Comparison of ENCODE assay signal across 18 cellular contexts in genomic region chr11:199782-200181, GRCh38. TPM values are rescaled to one million over a fixed set of nuclear protein-coding genes. Genes with fewer than 3 reads are reported as not detected.
A peak's percentile ranks its signal among the peaks of the same experiment; 100 is the strongest.
DNase-seq lines count a peak whose midpoint lies in the region; ATAC-seq, FAIRE-seq and TF ChIP-seq lines count a peak whose summit lies in the region.
"Had no signal": no experiment of that assay in that cellular context is flagged by ENCODE, and none has a peak within 500 bp of the region (broad histone marks: within the 10 kb centered on the region; RNA-seq: fewer than 3 reads in every experiment).

No MANE protein-coding gene starts in this region.

- no peaks in the 10 kb centered on the region for H3K4me1 ChIP-seq in GM12878 (ENCODE audit: control insufficient read depth, insufficient read depth, low read length)
- H3K4me1 ChIP-seq: right lobe of liver had no signal

- TF ChIP-seq POLR2A in GM18505 (IDR thresholded peaks at IDR 0.05; ENCODE audit: borderline replicate concordance, extremely low read depth, insufficient read depth, insufficient read length) (peak; percentile 34), GM12878 (IDR thresholded peaks at IDR 0.05; ENCODE audit: low read depth, low read length) (peak; percentile 15; the same call in 1 of the 2 replicates)

- H3K9me3 ChIP-seq in GM12878 (replicated peaks; ENCODE audit: control insufficient read depth, insufficient read depth, low read length): no peaks in the 10 kb centered on the region
- H3K9me3 ChIP-seq: ascending aorta, right lobe of liver had no signal

- no peak for FAIRE-seq in GM12878 (lab: Jason Lieb, UNC)
- FAIRE-seq: TTC549 had no signal

- no peak overlapping the region for H3K4me3 Mint-ChIP-seq in T-helper 2 cell treated with Interferon-gamma antibody and Interleukin-4, amounts not matched to agents 5 μg/mL and 100 μg/mL, for 36 hours
- H3K4me3 Mint-ChIP-seq: activated T-cell treated with anti-CD3 and anti-CD28 coated beads, Interleukin-2, amount 50 U/mL, for 4 hours; CD8-positive, alpha-beta T cell had no signal

- no peak overlapping the region for H2AFZ ChIP-seq in GM12878 (ENCODE audit: control insufficient read depth, low read depth, low read length)

- H3K27ac ChIP-seq in GM12878 (ENCODE audit: control insufficient read depth, insufficient read depth): no peak overlapping the region
- H3K27ac ChIP-seq: ascending aorta, right lobe of liver had no signal

- no peaks in the 10 kb centered on the region for H3K9me3 Mint-ChIP-seq in T-helper 2 cell treated with Interferon-gamma antibody and Interleukin-4, amounts not matched to agents 5 μg/mL and 100 μg/mL, for 36 hours
- H3K9me3 Mint-ChIP-seq: activated T-cell treated with anti-CD3 and anti-CD28 coated beads, Interleukin-2, amount 50 U/mL, for 4 hours; CD8-positive, alpha-beta T cell had no signal

- CTCF ChIA-PET in GM12878 (lab: Yijun Ruan, JAX): interaction anchor here (0.5 kb wide), 1 partner anchor 43 kb away, joined by 3 read pairs; no protein-coding TSS in a partner anchor

- no peak overlapping the region for H3K27ac Mint-ChIP-seq in T-helper 2 cell treated with Interferon-gamma antibody and Interleukin-4, amounts not matched to agents 5 μg/mL and 100 μg/mL, for 36 hours
- H3K27ac Mint-ChIP-seq: CD8-positive, alpha-beta T cell had no signal

- peaks cover 6% of the 10 kb centered on the region; the same call in 1 of the 2 replicates for H4K20me1 ChIP-seq in GM12878 (ENCODE audit: control insufficient read depth, insufficient read depth)

- no peaks in the 10 kb centered on the region for H3K27me3 Mint-ChIP-seq in T-helper 2 cell treated with Interferon-gamma antibody and Interleukin-4, amounts not matched to agents 5 μg/mL and 100 μg/mL, for 36 hours (ENCODE audit: low read depth)

- H3K4me2 ChIP-seq in GM12878 (ENCODE audit: control insufficient read depth, insufficient read depth): no peak overlapping the region

- H3K4me1 Mint-ChIP-seq in T-helper 2 cell treated with Interferon-gamma antibody and Interleukin-4, amounts not matched to agents 5 μg/mL and 100 μg/mL, for 36 hours (ENCODE audit: low read depth): peaks cover 24% of the 10 kb centered on the region

- intact Hi-C loops in GM12878 (cut with micrococcal nuclease; ENCODE audit: unreplicated experiment): loop anchor here (10.0 kb wide), 1 partner anchor 245 kb away; the partner anchor contains the start of gene ANO9

- peaks cover 14% of the 10 kb centered on the region for H3K36me3 Mint-ChIP-seq in T-helper 2 cell treated with Interferon-gamma antibody and Interleukin-4, amounts not matched to agents 5 μg/mL and 100 μg/mL, for 36 hours (ENCODE audit: low read depth)

- no peak for TF ChIP-seq EP300 in GM12878 (IDR thresholded peaks at IDR 0.05; ENCODE audit: borderline replicate concordance in 1 of 2, control insufficient read depth in 1 of 2, low read depth in 2 of 2, low read length in 2 of 2)

- H3K79me2 ChIP-seq in GM12878 (ENCODE audit: control insufficient read depth, insufficient read depth, low read length): peaks cover 2% of the 10 kb centered on the region; the same call in 1 of the 2 replicates

- 65% methylated on average over 8 of the region's 8 CpGs for WGBS in GM12878 (ENCODE audit: insufficient coverage, insufficient replicate concordance, low lambda C conversion rate, missing lambda C conversion rate)

- H3K27me3 ChIP-seq in GM12878 (replicated peaks in 1 of 2; ENCODE audit: control insufficient read depth in 2 of 2, insufficient read depth in 2 of 2, low read length in 1 of 2): no peaks in the 10 kb centered on the region
- H3K27me3 ChIP-seq: ascending aorta, right lobe of liver had no signal

- POLR2A ChIA-PET in GM12878 (lab: Charles Lee): no interaction called here

- no peak overlapping the region for H3K9ac ChIP-seq in GM12878 (ENCODE audit: control insufficient read depth, insufficient read depth, low read length)

- RAD21 ChIA-PET in GM12878 (lab: Charles Lee; ENCODE audit: unreplicated experiment): no interaction called here

- SMC1A ChIA-PET in GM12878 (lab: Charles Lee; ENCODE audit: uncharacterized antibody, unreplicated experiment): no interaction called here

- no peak overlapping the region for H3K4me3 ChIP-seq in GM12878
- H3K4me3 ChIP-seq: ascending aorta, right lobe of liver had no signal

- in situ Hi-C loops in GM12878 (cut with MboI): loop anchor here (10.0 kb wide), 1 partner anchor 165 kb away; the partner anchor contains the start of gene B4GALNT4

- DNase-seq in T-helper 2 cell treated with Interferon-gamma antibody and Interleukin-4, amounts not matched to agents 5 μg/mL and 100 μg/mL, for 36 hours (ENCODE audit: low spot score): peak; percentile 3
- DNase-seq in T-helper 2 cell (no peak), GM12878 (ENCODE audit: low read depth, low spot score) (no peak), mucosa of gallbladder (ENCODE audit: low spot score) (peak; percentile 9), EL (no peak), inferior parietal cortex (ENCODE audit: extremely low spot score) (no peak), epidermal melanocyte (ENCODE audit: insufficient read length, low spot score) (no peak)
- DNase-seq: activated T-cell treated with anti-CD3 and anti-CD28 coated beads, Interleukin-2, amount 50 U/mL, for 4 hours; MM.1S; stimulated activated naive CD4-positive, alpha-beta T cell had no signal

- ATAC-seq in GM18505 (IDR thresholded peaks at IDR 0.05; ENCODE audit: unreplicated experiment) (no peak), GM12878 (0 out of 3 replicates have a peak, but pooled peaks have one; percentile 18)
- ATAC-seq: activated T-cell treated with anti-CD3 and anti-CD28 coated beads, Interleukin-2, amount 50 U/mL, for 4 hours; CD8-positive, alpha-beta T cell had no signal

- peaks cover 0 to 9% of the 10 kb centered on the region in 2 experiments; a peak in 3 of 4 replicates for H3K36me3 ChIP-seq in GM12878 (ENCODE audit: control insufficient read depth in 2 of 2, insufficient read depth in 2 of 2, low read length in 1 of 2)

- TF ChIP-seq RAD21 in GM12878 (IDR thresholded peaks at IDR 0.05; ENCODE audit: insufficient read depth, low read depth, low read length): no peak

- no peak for TF ChIP-seq CTCF in GM12878 (IDR thresholded peaks at IDR 0.05 in 2 of 3, conservative IDR thresholded peaks at IDR 0.05 in 1 of 3; ENCODE audit: control insufficient read depth in 2 of 3, extremely low read depth in 1 of 3, insufficient read depth in 1 of 3, low read depth in 3 of 3, low read length in 3 of 3)

- BruUV-seq in GM12878 (replicated peaks; lab: Mats Ljungman, UMichigan): no TSS peak

RNA-seq across cellular contexts. Expression of gene SCGB1C1, which starts 6.9 kb away (rescaled TPM):
- total RNA-seq in GM12878 (2013; cell fraction: nucleolus; rRNA removed): not detected in 2 replicates
- total RNA-seq in GM12878 (2014; rRNA removed) (not detected in 2 replicates), GM12878 (2014; rRNA removed; fragmentation: Illumina TruSeq; extraction: Trizol) (not detected in 2 replicates), GM12878 (2021) (not detected in 2 replicates), mucosa of gallbladder (not detected)
- polyA plus RNA-seq in GM12878 (2011; ENCODE audit: low read depth): not detected
- polyA plus RNA-seq in GM12878 (2011; rRNA removed) (not detected in 2 replicates), GM12878 (2014; fragmentation: Illumina TruSeq; extraction: Trizol) (not detected in 2 replicates), GM12878 (2014; fragmentation: Nextera tagmentation; extraction: Ambion mirVana) (not detected), GM12878 (2014; rRNA removed) (not detected in 2 replicates), GM12878 (2016; fragmentation: Nextera tagmentation; extraction: Ambion mirVana) (not detected)
- not detected in 2 replicates for polyA plus RNA-seq in GM12878 (2011; cell fraction: cytosol; rRNA removed)
- polyA plus RNA-seq in GM12878 (2011; cell fraction: nucleus; rRNA removed): not detected in 2 replicates
- polyA plus RNA-seq in GM12878 (2012): not detected in 2 replicates
- not detected in 2 replicates for polyA minus RNA-seq in GM12878 (2011; rRNA and poly(A)+ RNA removed)
- polyA minus RNA-seq in GM12878 (2011; cell fraction: cytosol; rRNA and poly(A)+ RNA removed): not detected in 2 replicates
- polyA minus RNA-seq in GM12878 (2011; cell fraction: nucleus; rRNA and poly(A)+ RNA removed): not detected in 2 replicates
- total RNA-seq: A673; activated T-cell treated with anti-CD3 and anti-CD28 coated beads, Interleukin-2, amount 50 U/mL, for 4 hours; ascending aorta; CD8-positive, alpha-beta T cell; lung microvascular endothelial cell; right lobe of liver had no signal
- polyA plus RNA-seq: neural cell had no signal

RNA-seq across cellular contexts. Expression of gene BET1L, which starts 7.4 kb away (rescaled TPM):
- 54.6 and 60.2 TPM in 2 replicates for total RNA-seq in GM12878 (2013; cell fraction: nucleolus; rRNA removed)
- 15.6 and 17.8 TPM in 2 replicates for total RNA-seq in GM12878 (2014; rRNA removed)
- total RNA-seq in GM12878 (2014; rRNA removed; fragmentation: Illumina TruSeq; extraction: Trizol): 13.7 and 14.0 TPM in 2 replicates
- total RNA-seq in GM12878 (2021): 40.5 and 48.9 TPM in 2 replicates
- 36.2 TPM for polyA plus RNA-seq in GM12878 (2011; ENCODE audit: low read depth)
- polyA plus RNA-seq in GM12878 (2011; rRNA removed): 24.6 and 44.2 TPM in 2 replicates
- 66.9 and 68.1 TPM in 2 replicates for polyA plus RNA-seq in GM12878 (2011; cell fraction: cytosol; rRNA removed)
- polyA plus RNA-seq in GM12878 (2011; cell fraction: nucleus; rRNA removed): 49.8 and 58.9 TPM in 2 replicates
- polyA plus RNA-seq in GM12878 (2012): 52.3 and 52.9 TPM in 2 replicates
- 28.3 and 40.8 TPM in 2 replicates for polyA plus RNA-seq in GM12878 (2014; fragmentation: Illumina TruSeq; extraction: Trizol)
- polyA plus RNA-seq in GM12878 (2014; fragmentation: Nextera tagmentation; extraction: Ambion mirVana): 10 to 100 TPM in 1 of 2 experiments, 1 to 10 TPM in 1; 6.7 to 12.4 TPM
- polyA plus RNA-seq in GM12878 (2014; rRNA removed): 38.7 and 43.0 TPM in 2 replicates
- polyA plus RNA-seq in GM12878 (2016; fragmentation: Nextera tagmentation; extraction: Ambion mirVana): 10 to 100 TPM; 46.9 to 55.4 TPM
- polyA minus RNA-seq in GM12878 (2011; rRNA and poly(A)+ RNA removed): 77.0 and 86.8 TPM in 2 replicates
- 11.8 and 13.0 TPM in 2 replicates for polyA minus RNA-seq in GM12878 (2011; cell fraction: cytosol; rRNA and poly(A)+ RNA removed)
- 44.2 and 63.0 TPM in 2 replicates for polyA minus RNA-seq in GM12878 (2011; cell fraction: nucleus; rRNA and poly(A)+ RNA removed)
- total RNA-seq in mucosa of gallbladder: 60.5 TPM

RNA-seq across cellular contexts. Expression of gene RIC8A, which starts 7.7 kb away (rescaled TPM):
- 45.6 and 57.5 TPM in 2 replicates for total RNA-seq in GM12878 (2013; cell fraction: nucleolus; rRNA removed)
- total RNA-seq in GM12878 (2014; rRNA removed): 157 and 167 TPM in 2 replicates
- total RNA-seq in GM12878 (2014; rRNA removed; fragmentation: Illumina TruSeq; extraction: Trizol): 81.2 and 82.9 TPM in 2 replicates
- 97.8 and 107 TPM in 2 replicates for total RNA-seq in GM12878 (2021)
- polyA plus RNA-seq in GM12878 (2011; ENCODE audit: low read depth): 69.6 TPM
- 46.4 and 93.7 TPM in 2 replicates for polyA plus RNA-seq in GM12878 (2011; rRNA removed)
- 105 and 117 TPM in 2 replicates for polyA plus RNA-seq in GM12878 (2011; cell fraction: cytosol; rRNA removed)
- polyA plus RNA-seq in GM12878 (2011; cell fraction: nucleus; rRNA removed): 289 and 296 TPM in 2 replicates
- 52.9 and 63.6 TPM in 2 replicates for polyA plus RNA-seq in GM12878 (2012)
- 38.1 and 77.6 TPM in 2 replicates for polyA plus RNA-seq in GM12878 (2014; fragmentation: Illumina TruSeq; extraction: Trizol)
- polyA plus RNA-seq in GM12878 (2014; fragmentation: Nextera tagmentation; extraction: Ambion mirVana): 10 to 100 TPM; 10.4 to 12.4 TPM
- 106 and 109 TPM in 2 replicates for polyA plus RNA-seq in GM12878 (2014; rRNA removed)
- polyA plus RNA-seq in GM12878 (2016; fragmentation: Nextera tagmentation; extraction: Ambion mirVana): 10 to 100 TPM; 68.6 to 79.9 TPM
- 84.0 and 146 TPM in 2 replicates for polyA minus RNA-seq in GM12878 (2011; rRNA and poly(A)+ RNA removed)
- 30.2 and 48.7 TPM in 2 replicates for polyA minus RNA-seq in GM12878 (2011; cell fraction: cytosol; rRNA and poly(A)+ RNA removed)
- polyA minus RNA-seq in GM12878 (2011; cell fraction: nucleus; rRNA and poly(A)+ RNA removed): 74.8 and 117 TPM in 2 replicates
- 109 TPM for total RNA-seq in mucosa of gallbladder

RNA-seq across cellular contexts. Expression of gene SIRT3, which starts 36.4 kb away (rescaled TPM):
- 26.5 and 33.8 TPM in 2 replicates for total RNA-seq in GM12878 (2013; cell fraction: nucleolus; rRNA removed)
- total RNA-seq in GM12878 (2014; rRNA removed) (12.4 and 13.3 TPM in 2 replicates), GM12878 (2014; rRNA removed; fragmentation: Illumina TruSeq; extraction: Trizol) (7.1 and 8.5 TPM in 2 replicates), GM12878 (2021) (12.9 and 15.1 TPM in 2 replicates), mucosa of gallbladder (19.0 TPM)
- polyA plus RNA-seq in GM12878 (2011; ENCODE audit: low read depth): 11.2 TPM
- polyA plus RNA-seq in GM12878 (2011; rRNA removed) (15.8 and 18.8 TPM in 2 replicates), GM12878 (2014; fragmentation: Illumina TruSeq; extraction: Trizol) (11.8 and 19.4 TPM in 2 replicates), GM12878 (2014; fragmentation: Nextera tagmentation; extraction: Ambion mirVana) (1 to 10 TPM in 1 of 2 experiments, under 1 TPM in 1; 0.90 to 2.8 TPM), GM12878 (2014; rRNA removed) (22.6 and 23.2 TPM in 2 replicates), GM12878 (2016; fragmentation: Nextera tagmentation; extraction: Ambion mirVana) (10 to 100 TPM; 11.4 to 12.9 TPM)
- polyA plus RNA-seq in GM12878 (2011; cell fraction: cytosol; rRNA removed): 26.1 and 26.7 TPM in 2 replicates
- 44.2 and 52.4 TPM in 2 replicates for polyA plus RNA-seq in GM12878 (2011; cell fraction: nucleus; rRNA removed)
- 21.5 and 28.2 TPM in 2 replicates for polyA plus RNA-seq in GM12878 (2012)
- polyA minus RNA-seq in GM12878 (2011; rRNA and poly(A)+ RNA removed): 6.3 and 21.2 TPM in 2 replicates
- polyA minus RNA-seq in GM12878 (2011; cell fraction: cytosol; rRNA and poly(A)+ RNA removed): 2.8 and 5.7 TPM in 2 replicates
- 10.2 and 16.3 TPM in 2 replicates for polyA minus RNA-seq in GM12878 (2011; cell fraction: nucleus; rRNA and poly(A)+ RNA removed)

RNA-seq across cellular contexts. Expression of gene PSMD13, which starts 37.0 kb away (rescaled TPM):
- 72.9 and 74.9 TPM in 2 replicates for total RNA-seq in GM12878 (2013; cell fraction: nucleolus; rRNA removed)
- total RNA-seq in GM12878 (2014; rRNA removed) (173 and 184 TPM in 2 replicates), GM12878 (2014; rRNA removed; fragmentation: Illumina TruSeq; extraction: Trizol) (131 and 141 TPM in 2 replicates), GM12878 (2021) (160 and 163 TPM in 2 replicates), mucosa of gallbladder (78.5 TPM)
- polyA plus RNA-seq in GM12878 (2011; ENCODE audit: low read depth): 82.9 TPM
- polyA plus RNA-seq in GM12878 (2011; rRNA removed) (159 and 169 TPM in 2 replicates), GM12878 (2014; fragmentation: Illumina TruSeq; extraction: Trizol) (164 and 170 TPM in 2 replicates), GM12878 (2014; fragmentation: Nextera tagmentation; extraction: Ambion mirVana) (100 to 1,000 TPM; 198 to 221 TPM), GM12878 (2014; rRNA removed) (169 and 193 TPM in 2 replicates), GM12878 (2016; fragmentation: Nextera tagmentation; extraction: Ambion mirVana) (100 to 1,000 TPM; 277 to 303 TPM)
- polyA plus RNA-seq in GM12878 (2011; cell fraction: cytosol; rRNA removed): 181 and 204 TPM in 2 replicates
- 151 and 175 TPM in 2 replicates for polyA plus RNA-seq in GM12878 (2011; cell fraction: nucleus; rRNA removed)
- polyA plus RNA-seq in GM12878 (2012): 108 and 124 TPM in 2 replicates
- 71.0 and 89.0 TPM in 2 replicates for polyA minus RNA-seq in GM12878 (2011; rRNA and poly(A)+ RNA removed)
- polyA minus RNA-seq in GM12878 (2011; cell fraction: cytosol; rRNA and poly(A)+ RNA removed): 26.2 and 34.4 TPM in 2 replicates
- polyA minus RNA-seq in GM12878 (2011; cell fraction: nucleus; rRNA and poly(A)+ RNA removed): 33.7 and 39.5 TPM in 2 replicates

Comparison
In these comparisons a context has a peak if more than half of its experiments do, and no peak if none do; other contexts are left out.
1. DNase-seq: peak in T-helper 2 cell treated with Interferon-gamma antibody and Interleukin-4, amounts not matched to agents 5 μg/mL and 100 μg/mL, for 36 hours (single experiment) and mucosa of gallbladder (single experiment); none in T-helper 2 cell (0 of 5), GM12878 (single experiment), EL (single experiment), inferior parietal cortex (single experiment) and epidermal melanocyte (single experiment).